9 cellular contexts compared by ENCODE assay signal in the genomic region with DNA sequence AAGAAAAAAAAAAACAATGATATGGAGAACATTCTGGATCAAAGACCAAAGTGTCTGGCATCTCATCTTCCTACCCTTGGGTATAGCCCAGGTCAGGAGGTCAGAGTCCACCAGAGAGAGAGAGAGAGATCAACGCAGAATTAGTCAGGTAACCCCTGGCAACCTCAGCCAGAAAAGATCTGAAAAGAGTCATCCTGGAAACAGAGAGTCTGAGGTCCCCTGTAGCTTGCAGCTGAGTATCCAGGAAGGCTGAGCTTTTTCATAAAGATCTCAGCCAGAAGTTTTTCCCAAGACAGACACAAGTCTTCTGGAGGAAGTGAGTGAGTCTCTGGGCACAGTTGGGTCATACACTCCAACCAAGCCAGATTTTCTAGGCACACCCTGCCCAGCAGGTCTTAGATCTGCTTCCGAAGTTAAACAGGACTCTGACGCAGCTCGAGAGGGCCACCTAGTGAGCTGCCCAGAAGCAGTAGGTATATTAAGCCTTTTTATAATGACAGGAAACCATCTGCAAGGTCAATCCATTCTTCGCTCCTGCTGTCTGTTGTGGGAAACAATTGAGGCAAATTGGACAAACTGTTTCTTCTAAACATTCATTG. TPM values are rescaled to one million over a fixed set of nuclear protein-coding genes. Genes with fewer than 3 reads are reported as not detected.
DNase-seq lines count a peak whose midpoint lies in the region; ATAC-seq, FAIRE-seq and TF ChIP-seq lines count a peak whose summit lies in the region.
"Had no signal": no experiment of that assay in that cellular context is flagged by ENCODE, and none has a peak within 500 bp of the region (broad histone marks: within the 10 kb centered on the region; RNA-seq: fewer than 3 reads in every experiment).

No MANE protein-coding gene starts in this region.

- BruUV-seq in Calu3 (replicated peaks; lab: Mats Ljungman, UMichigan) = no TSS peak

- peak; percentile 36 for FAIRE-seq in colon (lab: Jason Lieb, UNC)

- H3K27ac Mint-ChIP-seq in Calu3 (ENCODE audit: unreplicated experiment) = peak overlapping the region; percentile 47
- H3K27ac Mint-ChIP-seq in stimulated activated naive CD8-positive, alpha-beta T cell treated with anti-CD3 and anti-CD28 coated beads, Interleukin-15, amount 100 ng/mL, for 72 hours = no peak overlapping the region
- H3K27ac Mint-ChIP-seq: IgD-negative memory B cell had no signal

- H3K9me3 Mint-ChIP-seq in Calu3 (ENCODE audit: low read depth, unreplicated experiment) = no peaks in the 10 kb centered on the region
- no peaks in the 10 kb centered on the region for H3K9me3 Mint-ChIP-seq in stimulated activated naive CD8-positive, alpha-beta T cell treated with anti-CD3 and anti-CD28 coated beads, Interleukin-15, amount 100 ng/mL, for 72 hours
- H3K9me3 Mint-ChIP-seq: IgD-negative memory B cell had no signal

- no peak overlapping the region for H3K4me3 Mint-ChIP-seq in Calu3 (ENCODE audit: low read depth, unreplicated experiment)
- H3K4me3 Mint-ChIP-seq in stimulated activated naive CD8-positive, alpha-beta T cell treated with anti-CD3 and anti-CD28 coated beads, Interleukin-15, amount 100 ng/mL, for 72 hours = no peak overlapping the region
- H3K4me3 Mint-ChIP-seq: IgD-negative memory B cell had no signal

- H3K36me3 Mint-ChIP-seq in Calu3 (ENCODE audit: insufficient read depth, unreplicated experiment) = no peaks in the 10 kb centered on the region
- H3K36me3 Mint-ChIP-seq: IgD-negative memory B cell had no signal

- DNase-seq in Calu3 = peak; percentile 70
- DNase-seq in NAMALWA (ENCODE audit: low spot score) = peak; percentile 58
- DNase-seq in SK-MEL-5 (ENCODE audit: low read depth, low spot score) = peak; percentile 85
- peak; percentile 40 to 71 for DNase-seq in left colon
- DNase-seq in stimulated activated naive CD8-positive, alpha-beta T cell treated with anti-CD3 and anti-CD28 coated beads, Interleukin-15, amount 100 ng/mL, for 72 hours = peak; percentile 2 to 18

- no peaks in the 10 kb centered on the region for H3K27me3 Mint-ChIP-seq in Calu3 (ENCODE audit: unreplicated experiment)
- H3K27me3 Mint-ChIP-seq in stimulated activated naive CD8-positive, alpha-beta T cell treated with anti-CD3 and anti-CD28 coated beads, Interleukin-15, amount 100 ng/mL, for 72 hours = peaks cover 17% of the 10 kb centered on the region

- TF ChIP-seq CTCF in Calu3 (IDR thresholded peaks at IDR 0.05; ENCODE audit: unreplicated experiment) = peak; percentile 29

- peaks cover 14% of the 10 kb centered on the region for H3K4me1 Mint-ChIP-seq in Calu3 (ENCODE audit: low read depth, unreplicated experiment)
- H3K4me1 Mint-ChIP-seq in stimulated activated naive CD8-positive, alpha-beta T cell treated with anti-CD3 and anti-CD28 coated beads, Interleukin-15, amount 100 ng/mL, for 72 hours = no peaks in the 10 kb centered on the region

- CTCF ChIA-PET in Calu3 (lab: Charles Lee) = interaction anchor here (0.8 to 1.6 kb wide), 5 partner anchors 65 to 93 kb away, joined by 3 to 11 read pairs (median 8); a partner anchor contains a TSS

- peak; percentile 74 for ATAC-seq in GM21360 (IDR thresholded peaks at IDR 0.05; ENCODE audit: unreplicated experiment)
- peak; percentile 92 for ATAC-seq in left colon
- peak; percentile 72 for ATAC-seq in stimulated activated naive CD8-positive, alpha-beta T cell treated with anti-CD3 and anti-CD28 coated beads, Interleukin-15, amount 100 ng/mL, for 72 hours
- no peak for ATAC-seq in GM18520 (IDR thresholded peaks at IDR 0.05; ENCODE audit: unreplicated experiment)

- intact Hi-C loops in Calu3 (cut with micrococcal nuclease; ENCODE audit: unreplicated experiment) = loop anchor here (1.0 to 10.0 kb wide), 4 partner anchors 67 to 220 kb away; a partner anchor contains a TSS
- intact Hi-C loops in left colon (cut with DNase I, micrococcal nuclease) = loop anchor here in 1 of 2 donors (10.0 kb wide), 1 partner anchor 220 kb away; no protein-coding TSS in a partner anchor

- in situ Hi-C loops in SK-MEL-5 (cut with HindIII; ENCODE audit: low pct_unique_long_range_greater_than_20kb, low sequenced_read_pairs) = no loop called here

RNA-seq across cellular contexts. Expression of a gene that starts 35.7 kb away (rescaled TPM):
- total RNA-seq in Calu3 (2022) (25.3 and 46.7 TPM in 2 replicates), left colon (10 to 100 TPM; 19.3 to 52.2 TPM)
- total RNA-seq in SK-MEL-5 (2014; rRNA removed; shearing (Covaris generic)) = 0.05 TPM in 1 of 2 replicates, not detected in the other
- polyA plus RNA-seq in SK-MEL-5 (2015; cell fraction: cytosol; rRNA removed) = 0.05 and 0.20 TPM in 2 replicates
- polyA plus RNA-seq in SK-MEL-5 (2015; cell fraction: nucleus; rRNA removed) = not detected in 2 replicates
- polyA plus RNA-seq: IgD-negative memory B cell had no signal

Comparison
In these comparisons a context has a peak if more than half of its experiments do, and no peak if none do; other contexts are left out.
1. DNase-seq: peak in every context shown above with its lines; median percentile 85 in SK-MEL-5; 70 in Calu3; 58 in NAMALWA; 56 in left colon; 10 in stimulated activated naive CD8-positive, alpha-beta T cell treated with anti-CD3 and anti-CD28 coated beads, Interleukin-15, amount 100 ng/mL, for 72 hours.
2. RNA of a gene that starts 35.7 kb away (total RNA-seq): 19.3 to 52.2 TPM in left colon and 25.3 to 46.7 TPM in Calu3; 0.05 TPM in SK-MEL-5; every median in the first group is over 10 times any median in the second.